Comparison of ENCODE assay signal across 8 cellular contexts in genomic region chr3:113696658-113697191, GRCh38. TPM values are rescaled to one million over a fixed set of nuclear protein-coding genes. Genes with fewer than 3 reads are reported as not detected.
DNase-seq lines count a peak whose midpoint lies in the region; ATAC-seq, FAIRE-seq and TF ChIP-seq lines count a peak whose summit lies in the region.

No MANE protein-coding gene starts in this region.

- DNase-seq in C1 segment of cervical spinal cord (lab: John Stamatoyannopoulos, UW) (peak; percentile 94 to 100 (median 98)), NCI-H69 (lab: John Stamatoyannopoulos, UW) (peak; percentile 98), dorsolateral prefrontal cortex (peak; percentile 97 to 100 (median 99)), HepG2 (ENCODE audit: low spot score) (peak; percentile 98)
- peak; percentile 98 to 99 for DNase-seq in activated CD4-positive, alpha-beta T cell treated with anti-CD3 and anti-CD28 coated beads, Interleukin-2, amount 50 U/mL, for 4 hours
- DNase-seq in stimulated activated CD4-positive, alpha-beta T cell treated with anti-CD3 and anti-CD28 coated beads, Interleukin-2, amount 100 ng/mL, for 48 hours: peak; percentile 96

- peak overlapping the region; percentile 82 for H3K9ac ChIP-seq in HepG2 (ENCODE audit: insufficient read depth, low read depth, low read length)

- in situ Hi-C loops in HepG2 (cut with HindIII; ENCODE audit: extremely low pct_ligation_motif_present, low pct_unique_long_range_greater_than_20kb): no loop called here

- ATAC-seq in GM19395 (IDR thresholded peaks at IDR 0.05; ENCODE audit: unreplicated experiment) (peak; percentile 94), HG03521 (IDR thresholded peaks at IDR 0.05; ENCODE audit: unreplicated experiment) (peak; percentile 94), HepG2 (peak; percentile 90)

- H3K4me3 ChIP-seq in dorsolateral prefrontal cortex (peak overlapping the region; percentile 61 to 99 (median 88)), HepG2 (replicated peaks in 1 of 3; ENCODE audit: insufficient read depth in 1 of 3, low read depth in 2 of 3, low read length in 3 of 3) (peak overlapping the region; percentile 77 to 92 (median 85))

- CTCF ChIA-PET in HepG2 (lab: Yijun Ruan, JAX; ENCODE audit: low intra/inter-chr PET ratio, low total read pairs): no interaction called here

- H3K36me3 ChIP-seq in HepG2 (replicated peaks in 1 of 2; ENCODE audit: control insufficient read depth in 1 of 2, insufficient read depth in 2 of 2, low read length in 2 of 2): no peaks in the 10 kb centered on the region

- WGBS in HepG2 (ENCODE audit: low lambda C conversion rate): under 1% methylated on average over 24 of the region's 31 CpGs

- TF ChIP-seq CTCF in dorsolateral prefrontal cortex (IDR thresholded peaks at IDR 0.05 in 54 of 56, conservative IDR thresholded peaks at IDR 0.05 in 2 of 56; ENCODE audit: low read depth in 1 of 56, partially characterized antibody in 56 of 56): peak in 42 of 56 donors; percentile 4 to 59 (median 38)
- peak; percentile 25 for TF ChIP-seq CTCF in HepG2 (CRISPR knock-in tag; IDR thresholded peaks at IDR 0.05)

- peak overlapping the region; percentile 79 for H3K4me2 ChIP-seq in HepG2 (ENCODE audit: low read depth, low read length)

- H3K27me3 ChIP-seq in dorsolateral prefrontal cortex: no peaks in the 10 kb centered on the region
- no peaks in the 10 kb centered on the region; a peak in 1 of 5 replicates for H3K27me3 ChIP-seq in HepG2 (ENCODE audit: control insufficient read depth in 1 of 2, insufficient read depth in 2 of 2, low read length in 2 of 2)

- peaks cover 52% of the 10 kb centered on the region for H3K4me1 ChIP-seq in HepG2 (ENCODE audit: insufficient read depth, low read length)

- TF ChIP-seq RAD21 in HepG2 (CRISPR knock-in tag; IDR thresholded peaks at IDR 0.05): no peak

- peaks cover 40% of the 10 kb centered on the region for H3K79me2 ChIP-seq in HepG2 (ENCODE audit: insufficient read depth, low read length)

- peak; percentile 97 for FAIRE-seq in HepG2 (lab: Jason Lieb, UNC)

- H3K9me3 ChIP-seq in HepG2 (ENCODE audit: low read length): no peaks in the 10 kb centered on the region

- H3K27ac ChIP-seq in dorsolateral prefrontal cortex (peak overlapping the region; percentile 49 to 100 (median 97)), HepG2 (ENCODE audit: extremely low read length, insufficient read depth, low read length) (peak overlapping the region; percentile 73)

- H4K20me1 ChIP-seq in HepG2 (ENCODE audit: insufficient read depth, low read length): no peaks in the 10 kb centered on the region

- intact Hi-C loops in dorsolateral prefrontal cortex (cut with DNase I) (loop anchor here (1.0 to 2.0 kb wide), 3 partner anchors 50 to 360 kb away; partner anchors contain the start of genes NAA50 (in 2 of the 2), ATP6V1A (in 1 of the 2), CCDC191 (in 1 of the 2) and QTRT2 (in 1 of the 2)), HepG2 (cut with micrococcal nuclease; ENCODE audit: unreplicated experiment) (loop anchor here (1.0 to 5.0 kb wide), 3 partner anchors 33 to 64 kb away; partner anchors contain the start of genes ATP6V1A and NAA50)

- BruUV-seq in HepG2 (replicated peaks; lab: Mats Ljungman, UMichigan): no TSS peak

- no peak for TF ChIP-seq POLR2A in HepG2 (IDR thresholded peaks at IDR 0.05; ENCODE audit: insufficient read depth in 1 of 2, low read depth in 2 of 2, low read length in 2 of 2)

- TF ChIP-seq EP300 in HepG2 (IDR thresholded peaks at IDR 0.05; ENCODE audit: low read depth in 2 of 2, low read length in 2 of 2) (no peak), HepG2 (CRISPR knock-in tag; IDR thresholded peaks at IDR 0.05; ENCODE audit: borderline replicate concordance) (no peak)

- POLR2A ChIA-PET in HepG2 (lab: Yijun Ruan, JAX): interaction anchor here (0.6 to 5.4 kb wide), 15 partner anchors 10 to 182 kb away, joined by 3 to 58 read pairs (median 4); partner anchors contain the start of genes ATP6V1A, NAA50 and SPICE1

- peak overlapping the region; percentile 64 for H2AFZ ChIP-seq in HepG2 (ENCODE audit: low read length)

TF ChIP-seq in HepG2, 621 proteins besides CTCF, POLR2A, EP300 and RAD21 (continues in another document):
- TF ChIP-seq ELF1 (CRISPR knock-in tag; IDR thresholded peaks at IDR 0.05): peak; percentile 86

RNA-seq across cellular contexts. Expression of gene USF3, which starts 0.3 kb away (rescaled TPM):
- 10 to 100 TPM; 15.8 to 28.6 (median 23.4) TPM for total RNA-seq in dorsolateral prefrontal cortex
- 6.3 and 13.3 TPM in 2 replicates for total RNA-seq in HepG2 (2016; rRNA removed; fragmentation: Illumina TruSeq; extraction: Trizol)
- 0.81 and 1.1 TPM in 2 replicates for total RNA-seq in HepG2 (2016; cell fraction: cytosol; rRNA removed; fragmentation: Illumina TruSeq; extraction: Trizol; ENCODE audit: low read depth)
- total RNA-seq in HepG2 (2016; cell fraction: insoluble cytoplasmic fraction; rRNA removed; fragmentation: Illumina TruSeq; extraction: Trizol): 6.2 and 13.4 TPM in 2 replicates
- total RNA-seq in HepG2 (2016; cell fraction: membrane; rRNA removed; fragmentation: Illumina TruSeq; extraction: Trizol): 3.6 and 3.8 TPM in 2 replicates
- 8.1 and 8.9 TPM in 2 replicates for total RNA-seq in HepG2 (2016; cell fraction: nucleus; rRNA removed; fragmentation: Illumina TruSeq; extraction: Trizol)
- polyA plus RNA-seq in HepG2 (2011; rRNA removed): 10.9 and 15.2 TPM in 2 replicates
- polyA plus RNA-seq in HepG2 (2011; cell fraction: cytosol; rRNA removed): 7.1 and 10.4 TPM in 2 replicates
- polyA plus RNA-seq in HepG2 (2011; cell fraction: nucleus; rRNA removed): 6.2 and 6.7 TPM in 2 replicates
- polyA plus RNA-seq in HepG2 (2012): 3.1 and 5.6 TPM in 2 replicates
- 0.45 and 0.46 TPM in 2 replicates for polyA plus RNA-seq in HepG2 (2016; cell fraction: cytosol; fragmentation: Illumina TruSeq; extraction: Trizol; ENCODE audit: low read depth)
- 9.5 and 9.6 TPM in 2 replicates for polyA plus RNA-seq in HepG2 (2016; cell fraction: insoluble cytoplasmic fraction; fragmentation: Illumina TruSeq; extraction: Trizol; ENCODE audit: low read depth)
- 1.2 and 1.5 TPM in 2 replicates for polyA plus RNA-seq in HepG2 (2016; cell fraction: membrane; fragmentation: Illumina TruSeq; extraction: Trizol; ENCODE audit: low read depth)
- 9.5 and 10.8 TPM in 2 replicates for polyA plus RNA-seq in HepG2 (2016; cell fraction: nucleus; fragmentation: Illumina TruSeq; extraction: Trizol; ENCODE audit: insufficient read depth, low read depth)
- polyA minus RNA-seq in HepG2 (2011; rRNA and poly(A)+ RNA removed; ENCODE audit: low replicate concordance): 15.9 and 26.7 TPM in 2 replicates
- polyA minus RNA-seq in HepG2 (2011; cell fraction: cytosol; rRNA and poly(A)+ RNA removed): 14.4 and 15.1 TPM in 2 replicates
- 20.2 and 23.6 TPM in 2 replicates for polyA minus RNA-seq in HepG2 (2011; cell fraction: nucleus; rRNA and poly(A)+ RNA removed)

RNA-seq across cellular contexts. Expression of gene NAA50, which starts 49.3 kb away (rescaled TPM):
- total RNA-seq in dorsolateral prefrontal cortex (10 to 100 TPM; 41.3 to 97.5 (median 66.1) TPM), HepG2 (2016; rRNA removed; fragmentation: Illumina TruSeq; extraction: Trizol) (233 and 352 TPM in 2 replicates)
- 12.6 and 14.6 TPM in 2 replicates for total RNA-seq in HepG2 (2016; cell fraction: cytosol; rRNA removed; fragmentation: Illumina TruSeq; extraction: Trizol; ENCODE audit: low read depth)
- 240 and 363 TPM in 2 replicates for total RNA-seq in HepG2 (2016; cell fraction: insoluble cytoplasmic fraction; rRNA removed; fragmentation: Illumina TruSeq; extraction: Trizol)
- total RNA-seq in HepG2 (2016; cell fraction: membrane; rRNA removed; fragmentation: Illumina TruSeq; extraction: Trizol): 93.6 and 101 TPM in 2 replicates
- total RNA-seq in HepG2 (2016; cell fraction: nucleus; rRNA removed; fragmentation: Illumina TruSeq; extraction: Trizol): 92.1 and 103 TPM in 2 replicates
- polyA plus RNA-seq in HepG2 (2011; rRNA removed): 30.2 and 30.3 TPM in 2 replicates
- polyA plus RNA-seq in HepG2 (2011; cell fraction: cytosol; rRNA removed): 28.8 and 35.6 TPM in 2 replicates
- 19.7 and 21.7 TPM in 2 replicates for polyA plus RNA-seq in HepG2 (2011; cell fraction: nucleus; rRNA removed)
- 89.2 and 99.4 TPM in 2 replicates for polyA plus RNA-seq in HepG2 (2012)
- polyA plus RNA-seq in HepG2 (2016; cell fraction: cytosol; fragmentation: Illumina TruSeq; extraction: Trizol; ENCODE audit: low read depth): 12.6 and 13.9 TPM in 2 replicates
- 253 and 261 TPM in 2 replicates for polyA plus RNA-seq in HepG2 (2016; cell fraction: insoluble cytoplasmic fraction; fragmentation: Illumina TruSeq; extraction: Trizol; ENCODE audit: low read depth)
- 48.2 and 51.0 TPM in 2 replicates for polyA plus RNA-seq in HepG2 (2016; cell fraction: membrane; fragmentation: Illumina TruSeq; extraction: Trizol; ENCODE audit: low read depth)
- polyA plus RNA-seq in HepG2 (2016; cell fraction: nucleus; fragmentation: Illumina TruSeq; extraction: Trizol; ENCODE audit: insufficient read depth, low read depth): 111 TPM in 2 replicates
- 32.6 and 46.0 TPM in 2 replicates for polyA minus RNA-seq in HepG2 (2011; rRNA and poly(A)+ RNA removed; ENCODE audit: low replicate concordance)
- polyA minus RNA-seq in HepG2 (2011; cell fraction: cytosol; rRNA and poly(A)+ RNA removed): 49.0 and 66.5 TPM in 2 replicates
- polyA minus RNA-seq in HepG2 (2011; cell fraction: nucleus; rRNA and poly(A)+ RNA removed): 21.6 and 26.0 TPM in 2 replicates

RNA-seq across cellular contexts. Expression of gene ATP6V1A, which starts 50.1 kb away (rescaled TPM):
- total RNA-seq in dorsolateral prefrontal cortex: 100 to 1,000 TPM in 119 of 120 experiments, 10 to 100 TPM in 1; 96.1 to 431 (median 300) TPM
- 95.1 and 171 TPM in 2 replicates for total RNA-seq in HepG2 (2016; rRNA removed; fragmentation: Illumina TruSeq; extraction: Trizol)
- 4.1 and 4.6 TPM in 2 replicates for total RNA-seq in HepG2 (2016; cell fraction: cytosol; rRNA removed; fragmentation: Illumina TruSeq; extraction: Trizol; ENCODE audit: low read depth)
- 94.7 and 166 TPM in 2 replicates for total RNA-seq in HepG2 (2016; cell fraction: insoluble cytoplasmic fraction; rRNA removed; fragmentation: Illumina TruSeq; extraction: Trizol)
- total RNA-seq in HepG2 (2016; cell fraction: membrane; rRNA removed; fragmentation: Illumina TruSeq; extraction: Trizol): 18.8 and 23.0 TPM in 2 replicates
- 48.7 and 55.1 TPM in 2 replicates for total RNA-seq in HepG2 (2016; cell fraction: nucleus; rRNA removed; fragmentation: Illumina TruSeq; extraction: Trizol)
- 21.7 and 23.4 TPM in 2 replicates for polyA plus RNA-seq in HepG2 (2011; rRNA removed)
- 10.7 and 17.6 TPM in 2 replicates for polyA plus RNA-seq in HepG2 (2011; cell fraction: cytosol; rRNA removed)
- 4.8 and 6.2 TPM in 2 replicates for polyA plus RNA-seq in HepG2 (2011; cell fraction: nucleus; rRNA removed)
- 17.0 and 26.8 TPM in 2 replicates for polyA plus RNA-seq in HepG2 (2012)
- 1.5 TPM in 2 replicates for polyA plus RNA-seq in HepG2 (2016; cell fraction: cytosol; fragmentation: Illumina TruSeq; extraction: Trizol; ENCODE audit: low read depth)
- polyA plus RNA-seq in HepG2 (2016; cell fraction: insoluble cytoplasmic fraction; fragmentation: Illumina TruSeq; extraction: Trizol; ENCODE audit: low read depth): 61.1 and 63.7 TPM in 2 replicates
- 5.9 and 6.6 TPM in 2 replicates for polyA plus RNA-seq in HepG2 (2016; cell fraction: membrane; fragmentation: Illumina TruSeq; extraction: Trizol; ENCODE audit: low read depth)
- polyA plus RNA-seq in HepG2 (2016; cell fraction: nucleus; fragmentation: Illumina TruSeq; extraction: Trizol; ENCODE audit: insufficient read depth, low read depth): 37.6 and 38.2 TPM in 2 replicates
- polyA minus RNA-seq in HepG2 (2011; rRNA and poly(A)+ RNA removed; ENCODE audit: low replicate concordance): 33.3 and 77.8 TPM in 2 replicates
- 39.8 and 40.8 TPM in 2 replicates for polyA minus RNA-seq in HepG2 (2011; cell fraction: cytosol; rRNA and poly(A)+ RNA removed)
- 19.3 and 28.3 TPM in 2 replicates for polyA minus RNA-seq in HepG2 (2011; cell fraction: nucleus; rRNA and poly(A)+ RNA removed)

Comparison
In these comparisons a context has a peak if more than half of its experiments do, and no peak if none do; other contexts are left out.
1. Peak in every context shown above with its lines: DNase-seq, ATAC-seq, H3K4me3 ChIP-seq and H3K27ac ChIP-seq.